18 cellular contexts compared by ENCODE assay signal in the genomic region with DNA sequence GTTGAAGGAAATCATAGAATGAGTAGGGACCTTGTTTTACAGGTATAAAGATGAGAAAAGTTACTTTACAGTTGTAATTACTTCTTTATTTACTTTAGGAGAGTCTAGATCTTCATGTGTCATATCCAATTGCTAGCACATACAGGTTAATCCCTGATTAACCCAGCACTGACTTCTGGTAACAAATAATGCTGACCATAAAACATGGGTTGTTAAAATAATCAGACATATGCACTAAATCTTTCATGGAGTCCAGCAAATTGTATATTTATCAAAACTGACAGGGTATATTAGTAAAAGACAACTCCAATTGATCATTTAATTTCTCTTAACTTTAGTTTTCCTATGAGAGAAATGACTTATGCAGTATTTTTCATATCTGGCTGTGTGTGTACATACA.
DNase-seq lines count a peak whose midpoint lies in the region; ATAC-seq, FAIRE-seq and TF ChIP-seq lines count a peak whose summit lies in the region.
"Had no signal": no experiment of that assay in that cellular context is flagged by ENCODE, and none has a peak within 500 bp of the region (broad histone marks: within the 10 kb centered on the region; RNA-seq: fewer than 3 reads in every experiment).

No MANE protein-coding gene starts in this region.

- peaks cover 55% of the 10 kb centered on the region for H3K4me1 Mint-ChIP-seq in activated T-cell treated with anti-CD3 and anti-CD28 coated beads, Interleukin-2, amount 50 U/mL, for 72 hours (ENCODE audit: low read depth)
- peaks cover 27% of the 10 kb centered on the region for H3K4me1 Mint-ChIP-seq in activated T-cell treated with anti-CD3 and anti-CD28 coated beads, Interleukin-2, amount 50 U/mL, for 4 hours (ENCODE audit: low read depth)
- peaks cover 30% of the 10 kb centered on the region for H3K4me1 Mint-ChIP-seq in endothelial cell (ENCODE audit: unreplicated experiment)

- no peak overlapping the region for H2BK120ac ChIP-seq in mesendoderm (ENCODE audit: low read depth, low read length)

- peak; percentile 30 for FAIRE-seq in RCC 7860 (lab: Jason Lieb, UNC)
- FAIRE-seq: A204.1, H54, HepG2, HTR-8/SVneo had no signal

- H3K27me3 ChIP-seq in foreskin keratinocyte (no peaks in the 10 kb centered on the region), smooth muscle cell (ENCODE audit: low read depth) (no peaks in the 10 kb centered on the region), mesendoderm (ENCODE audit: insufficient read depth, low read length, poor library complexity) (no peaks in the 10 kb centered on the region)

- peak overlapping the region; percentile 15 for H3K27ac ChIP-seq in foreskin keratinocyte
- no peak overlapping the region for H3K27ac ChIP-seq in smooth muscle cell (ENCODE audit: low read depth)
- H3K27ac ChIP-seq in mesendoderm (ENCODE audit: low read depth, low read length) = no peak overlapping the region
- H3K27ac ChIP-seq: GM23248 had no signal

- H3K4me2 ChIP-seq in smooth muscle cell (no peak overlapping the region), mesendoderm (ENCODE audit: low read length) (no peak overlapping the region)

- H3K18ac ChIP-seq in mesendoderm (ENCODE audit: low read length) = no peak overlapping the region

- no peak overlapping the region for H2BK5ac ChIP-seq in mesendoderm (ENCODE audit: low read length)

- H3K36me3 ChIP-seq in smooth muscle cell (ENCODE audit: low read depth) (no peaks in the 10 kb centered on the region), mesendoderm (ENCODE audit: control insufficient read depth, insufficient read depth, low read length) (no peaks in the 10 kb centered on the region)

- H3K79me2 ChIP-seq in smooth muscle cell (ENCODE audit: low read depth) (no peaks in the 10 kb centered on the region), mesendoderm (ENCODE audit: control insufficient read depth, insufficient read depth, low read length) (no peaks in the 10 kb centered on the region)

- H3K56ac ChIP-seq in mesendoderm (ENCODE audit: low read length) = no peak overlapping the region

- no peaks in the 10 kb centered on the region for H3K36me3 Mint-ChIP-seq in activated T-cell treated with anti-CD3 and anti-CD28 coated beads, Interleukin-2, amount 50 U/mL, for 72 hours (ENCODE audit: insufficient read depth in 2 of 2)
- no peaks in the 10 kb centered on the region for H3K36me3 Mint-ChIP-seq in activated T-cell treated with anti-CD3 and anti-CD28 coated beads, Interleukin-2, amount 50 U/mL, for 4 hours (ENCODE audit: insufficient read depth)
- peaks cover 4% of the 10 kb centered on the region for H3K36me3 Mint-ChIP-seq in endothelial cell (ENCODE audit: low read depth, unreplicated experiment)

- no peaks in the 10 kb centered on the region for H3K79me1 ChIP-seq in mesendoderm (ENCODE audit: low read length)

- DNase-seq in activated T-cell treated with anti-CD3 and anti-CD28 coated beads, Interleukin-2, amount 50 U/mL, for 72 hours = no peak
- DNase-seq in activated T-cell treated with anti-CD3 and anti-CD28 coated beads, Interleukin-2, amount 50 U/mL, for 4 hours = no peak
- DNase-seq in RCC 7860 (ENCODE audit: low spot score) = no peak
- DNase-seq in foreskin keratinocyte = no peak
- DNase-seq in smooth muscle cell (lab: John Stamatoyannopoulos, UW; ENCODE audit: unreplicated experiment) = no peak
- no peak for DNase-seq in endothelial cell (ENCODE audit: low spot score)
- DNase-seq in mesendoderm = no peak
- DNase-seq: C1 segment of cervical spinal cord; Calu3; CD4-positive, alpha-beta T cell; DMS 273 treated with DMSO at 0.1 percent for 48 hours; GM23248 had no signal

- H3K23ac ChIP-seq in mesendoderm (ENCODE audit: low read length) = no peak overlapping the region

- peak overlapping the region; percentile 19 for H2AFZ ChIP-seq in smooth muscle cell (ENCODE audit: low read depth)
- H2AFZ ChIP-seq: GM23248 had no signal

- no peak overlapping the region for H4K5ac ChIP-seq in mesendoderm (ENCODE audit: low read length)

- H3K9ac ChIP-seq in smooth muscle cell (ENCODE audit: low read depth) = no peak overlapping the region
- H3K9ac ChIP-seq in mesendoderm (ENCODE audit: low read length) = no peak overlapping the region
- H3K9ac ChIP-seq: GM23248 had no signal

- no peaks in the 10 kb centered on the region for H3K9me3 ChIP-seq in smooth muscle cell (replicated peaks; ENCODE audit: low read depth)

- ATAC-seq in activated T-cell treated with anti-CD3 and anti-CD28 coated beads, Interleukin-2, amount 50 U/mL, for 72 hours (replicated peaks in 1 of 2) = no peak
- ATAC-seq in activated T-cell treated with anti-CD3 and anti-CD28 coated beads, Interleukin-2, amount 50 U/mL, for 4 hours = no peak
- no peak for ATAC-seq in foreskin keratinocyte
- ATAC-seq: HCT116, HepG2 had no signal

- no peaks in the 10 kb centered on the region for H3K27me3 Mint-ChIP-seq in activated T-cell treated with anti-CD3 and anti-CD28 coated beads, Interleukin-2, amount 50 U/mL, for 72 hours (ENCODE audit: low read depth)
- H3K27me3 Mint-ChIP-seq in activated T-cell treated with anti-CD3 and anti-CD28 coated beads, Interleukin-2, amount 50 U/mL, for 4 hours (ENCODE audit: low read depth) = no peaks in the 10 kb centered on the region
- H3K27me3 Mint-ChIP-seq in endothelial cell (ENCODE audit: unreplicated experiment) = peaks cover 1% of the 10 kb centered on the region
- H3K27me3 Mint-ChIP-seq: B cell; CD4-positive, alpha-beta T cell had no signal

- H2AK5ac ChIP-seq in mesendoderm (ENCODE audit: low read length) = no peak overlapping the region

- H4K20me1 ChIP-seq in smooth muscle cell (ENCODE audit: low read depth) = no peaks in the 10 kb centered on the region

- H3K27ac Mint-ChIP-seq in activated T-cell treated with anti-CD3 and anti-CD28 coated beads, Interleukin-2, amount 50 U/mL, for 72 hours = peak overlapping the region; percentile 64
- H3K27ac Mint-ChIP-seq in endothelial cell (ENCODE audit: unreplicated experiment) = no peak overlapping the region
- H3K27ac Mint-ChIP-seq: B cell; CD4-positive, alpha-beta T cell had no signal

- no peaks in the 10 kb centered on the region for H3F3A ChIP-seq in smooth muscle cell (ENCODE audit: low read depth)

- peak overlapping the region in 1 of 2 donors; percentile 26 for H3K4me3 Mint-ChIP-seq in activated T-cell treated with anti-CD3 and anti-CD28 coated beads, Interleukin-2, amount 50 U/mL, for 72 hours
- no peak overlapping the region for H3K4me3 Mint-ChIP-seq in activated T-cell treated with anti-CD3 and anti-CD28 coated beads, Interleukin-2, amount 50 U/mL, for 4 hours
- no peak overlapping the region for H3K4me3 Mint-ChIP-seq in endothelial cell (ENCODE audit: unreplicated experiment)
- H3K4me3 Mint-ChIP-seq: B cell; CD4-positive, alpha-beta T cell had no signal

- H3K9me3 Mint-ChIP-seq in activated T-cell treated with anti-CD3 and anti-CD28 coated beads, Interleukin-2, amount 50 U/mL, for 72 hours = no peaks in the 10 kb centered on the region
- H3K9me3 Mint-ChIP-seq in activated T-cell treated with anti-CD3 and anti-CD28 coated beads, Interleukin-2, amount 50 U/mL, for 4 hours = no peaks in the 10 kb centered on the region
- no peaks in the 10 kb centered on the region for H3K9me3 Mint-ChIP-seq in endothelial cell (ENCODE audit: unreplicated experiment)
- H3K9me3 Mint-ChIP-seq: CD4-positive, alpha-beta T cell had no signal

- no peak overlapping the region for H3K4ac ChIP-seq in mesendoderm (ENCODE audit: low read depth, low read length)

- no peak overlapping the region for H4K8ac ChIP-seq in mesendoderm (ENCODE audit: low read depth, low read length)

- H3K4me3 ChIP-seq in smooth muscle cell (no peak overlapping the region), mesendoderm (ENCODE audit: low read length) (no peak overlapping the region)
- H3K4me3 ChIP-seq: GM23248 had no signal

- H3K4me1 ChIP-seq in foreskin keratinocyte (no peaks in the 10 kb centered on the region), smooth muscle cell (ENCODE audit: low read depth) (peaks cover 9% of the 10 kb centered on the region), mesendoderm (ENCODE audit: control insufficient read depth, low read depth, low read length) (no peaks in the 10 kb centered on the region)

- no peak for TF ChIP-seq CTCF in foreskin keratinocyte (conservative IDR thresholded peaks at IDR 0.05)
- no peak for TF ChIP-seq CTCF in smooth muscle cell (IDR thresholded peaks at IDR 0.05; ENCODE audit: borderline replicate concordance, insufficient read depth, poor library complexity, severe bottlenecking)
- no peak for TF ChIP-seq CTCF in endothelial cell (IDR thresholded peaks at IDR 0.05; ENCODE audit: unreplicated experiment)

- no peak overlapping the region for H2BK15ac ChIP-seq in mesendoderm (replicated peaks; ENCODE audit: low read depth)
